8 cellular contexts compared by ENCODE assay signal in the genomic region with DNA sequence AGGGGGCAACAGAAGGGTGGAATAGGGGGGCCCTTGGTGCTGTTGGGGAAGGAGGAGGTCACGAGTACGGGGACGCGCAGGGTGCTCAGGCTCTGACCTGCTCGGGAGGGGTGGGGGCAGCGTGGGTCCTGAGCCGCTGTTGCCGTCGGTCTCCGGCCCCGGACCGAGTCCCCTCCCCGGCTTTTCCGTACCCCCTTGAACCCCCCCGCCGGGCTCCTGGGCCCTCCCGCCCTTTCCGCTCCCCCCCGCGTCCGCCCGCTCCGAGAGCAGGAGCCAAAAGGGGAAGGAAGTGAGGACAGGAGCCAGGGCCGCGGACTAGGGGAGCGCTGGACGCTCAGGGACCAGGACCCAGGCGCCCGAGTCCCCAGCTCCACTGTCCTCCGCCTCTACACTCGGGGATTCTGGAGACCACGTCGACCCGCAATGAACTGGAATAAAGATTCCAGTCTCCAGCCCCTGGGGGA.
A peak's percentile ranks its signal among the peaks of the same experiment; 100 is the strongest.
DNase-seq lines count a peak whose midpoint lies in the region; ATAC-seq lines count a peak whose summit lies in the region.

A gene with protein sequence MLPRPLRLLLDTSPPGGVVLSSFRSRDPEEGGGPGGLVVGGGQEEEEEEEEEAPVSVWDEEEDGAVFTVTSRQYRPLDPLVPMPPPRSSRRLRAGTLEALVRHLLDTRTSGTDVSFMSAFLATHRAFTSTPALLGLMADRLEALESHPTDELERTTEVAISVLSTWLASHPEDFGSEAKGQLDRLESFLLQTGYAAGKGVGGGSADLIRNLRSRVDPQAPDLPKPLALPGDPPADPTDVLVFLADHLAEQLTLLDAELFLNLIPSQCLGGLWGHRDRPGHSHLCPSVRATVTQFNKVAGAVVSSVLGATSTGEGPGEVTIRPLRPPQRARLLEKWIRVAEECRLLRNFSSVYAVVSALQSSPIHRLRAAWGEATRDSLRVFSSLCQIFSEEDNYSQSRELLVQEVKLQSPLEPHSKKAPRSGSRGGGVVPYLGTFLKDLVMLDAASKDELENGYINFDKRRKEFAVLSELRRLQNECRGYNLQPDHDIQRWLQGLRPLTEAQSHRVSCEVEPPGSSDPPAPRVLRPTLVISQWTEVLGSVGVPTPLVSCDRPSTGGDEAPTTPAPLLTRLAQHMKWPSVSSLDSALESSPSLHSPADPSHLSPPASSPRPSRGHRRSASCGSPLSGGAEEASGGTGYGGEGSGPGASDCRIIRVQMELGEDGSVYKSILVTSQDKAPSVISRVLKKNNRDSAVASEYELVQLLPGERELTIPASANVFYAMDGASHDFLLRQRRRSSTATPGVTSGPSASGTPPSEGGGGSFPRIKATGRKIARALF (minus strand): TSS at position 170 of the 464 bp plus-strand sequence. CDS start 332 bp downstream, outside the sequence.

- H3K4me1 Mint-ChIP-seq in T-helper 2 cell treated with Interferon-gamma antibody and Interleukin-4, amounts not matched to agents 5 μg/mL and 100 μg/mL, for 36 hours (ENCODE audit: low read depth): peaks cover 20% of the 10 kb centered on the region
- peaks cover 51% of the 10 kb centered on the region for H3K4me1 Mint-ChIP-seq in central memory CD8-positive, alpha-beta T cell

- DNase-seq in COR-L47 (lab: John Stamatoyannopoulos, UW) (peak; percentile 67), KG1 (lab: John Stamatoyannopoulos, UW) (peak; percentile 88), iris pigment epithelial cell (ENCODE audit: low read depth) (peak; percentile 53), NCI-H187 (lab: John Stamatoyannopoulos, UW) (no peak)
- DNase-seq in T-helper 2 cell treated with Interferon-gamma antibody and Interleukin-4, amounts not matched to agents 5 μg/mL and 100 μg/mL, for 36 hours (ENCODE audit: low spot score): peak; percentile 48
- DNase-seq in central memory CD8-positive, alpha-beta T cell (ENCODE audit: low spot score in 2 of 2): no peak

- H3K27ac ChIP-seq in skin epidermis: peak within 1 kb of the TSS; percentile 74 to 100 (median 97)

- peaks cover 38% of the 10 kb centered on the region for H3K36me3 Mint-ChIP-seq in T-helper 2 cell treated with Interferon-gamma antibody and Interleukin-4, amounts not matched to agents 5 μg/mL and 100 μg/mL, for 36 hours (ENCODE audit: low read depth)
- H3K36me3 Mint-ChIP-seq in central memory CD8-positive, alpha-beta T cell (ENCODE audit: insufficient read depth): peaks cover 56% of the 10 kb centered on the region

- H3K4me3 ChIP-seq in skin epidermis: peak within 1 kb of the TSS; percentile 42 to 82 (median 76)

- no peaks in the 10 kb centered on the region for H3K9me3 Mint-ChIP-seq in T-helper 2 cell treated with Interferon-gamma antibody and Interleukin-4, amounts not matched to agents 5 μg/mL and 100 μg/mL, for 36 hours
- H3K9me3 Mint-ChIP-seq in central memory CD8-positive, alpha-beta T cell: no peaks in the 10 kb centered on the region

- peak; percentile 32 for ATAC-seq in GM19467 (IDR thresholded peaks at IDR 0.05; ENCODE audit: unreplicated experiment)
- peak; percentile 23 for ATAC-seq in central memory CD8-positive, alpha-beta T cell (replicated peaks; ENCODE audit: extremely low read depth, poor library complexity, severe bottlenecking)

- H3K4me3 Mint-ChIP-seq in T-helper 2 cell treated with Interferon-gamma antibody and Interleukin-4, amounts not matched to agents 5 μg/mL and 100 μg/mL, for 36 hours: peak within 1 kb of the TSS; percentile 97
- H3K4me3 Mint-ChIP-seq in central memory CD8-positive, alpha-beta T cell: peak within 1 kb of the TSS; percentile 97

- H3K27ac Mint-ChIP-seq in T-helper 2 cell treated with Interferon-gamma antibody and Interleukin-4, amounts not matched to agents 5 μg/mL and 100 μg/mL, for 36 hours: peak within 1 kb of the TSS; percentile 99
- H3K27ac Mint-ChIP-seq in central memory CD8-positive, alpha-beta T cell (ENCODE audit: low read depth): peak within 1 kb of the TSS; percentile 98

- H3K27me3 Mint-ChIP-seq in T-helper 2 cell treated with Interferon-gamma antibody and Interleukin-4, amounts not matched to agents 5 μg/mL and 100 μg/mL, for 36 hours (ENCODE audit: low read depth): peaks cover 3% of the 10 kb centered on the region
- H3K27me3 Mint-ChIP-seq in central memory CD8-positive, alpha-beta T cell: no peaks in the 10 kb centered on the region

Comparison
In these comparisons a context has a peak if more than half of its experiments do, and no peak if none do; other contexts are left out.
1. DNase-seq: peak in COR-L47 (single experiment), KG1 (single experiment), T-helper 2 cell treated with Interferon-gamma antibody and Interleukin-4, amounts not matched to agents 5 μg/mL and 100 μg/mL, for 36 hours (single experiment) and iris pigment epithelial cell (single experiment); none in central memory CD8-positive, alpha-beta T cell (0 of 2) and NCI-H187 (0 of 2).